13 cellular contexts compared by ENCODE assay signal in genomic region chr12:64009321-64010068, GRCh38.
DNase-seq lines count a peak whose midpoint lies in the region; ATAC-seq, FAIRE-seq and TF ChIP-seq lines count a peak whose summit lies in the region.
"Had no signal": no experiment of that assay in that cellular context is flagged by ENCODE, and none has a peak within 500 bp of the region (broad histone marks: within the 10 kb centered on the region; RNA-seq: fewer than 3 reads in every experiment).

No MANE protein-coding gene starts in this region.

- no peaks in the 10 kb centered on the region for H3K36me3 Mint-ChIP-seq in activated naive CD4-positive, alpha-beta T cell treated with anti-CD3 and anti-CD28 coated beads, Interleukin-2, amount 10 ng/mL, durations not matched to agents 7 days and 5 days

- H3K27ac Mint-ChIP-seq in activated naive CD4-positive, alpha-beta T cell treated with anti-CD3 and anti-CD28 coated beads, Interleukin-2, amount 10 ng/mL, durations not matched to agents 7 days and 5 days: no peak overlapping the region

- CTCF ChIA-PET in activated naive CD4-positive, alpha-beta T cell treated with anti-CD3 and anti-CD28 coated beads, Interleukin-2, amount 10 ng/mL, durations not matched to agents 7 days and 5 days (lab: Charles Lee): no interaction called here

- no peak for TF ChIP-seq CTCF in foreskin keratinocyte (conservative IDR thresholded peaks at IDR 0.05)

- ATAC-seq in GM18511 (IDR thresholded peaks at IDR 0.05; ENCODE audit: unreplicated experiment) (peak; percentile 69), GM21515 (IDR thresholded peaks at IDR 0.05; ENCODE audit: unreplicated experiment) (peak; percentile 43), HG03045 (IDR thresholded peaks at IDR 0.05; ENCODE audit: unreplicated experiment) (peak; percentile 30), foreskin keratinocyte (no peak)

- H3K9me3 Mint-ChIP-seq in activated naive CD4-positive, alpha-beta T cell treated with anti-CD3 and anti-CD28 coated beads, Interleukin-2, amount 10 ng/mL, durations not matched to agents 7 days and 5 days: no peaks in the 10 kb centered on the region

- no peaks in the 10 kb centered on the region for H3K27me3 Mint-ChIP-seq in activated naive CD4-positive, alpha-beta T cell treated with anti-CD3 and anti-CD28 coated beads, Interleukin-2, amount 10 ng/mL, durations not matched to agents 7 days and 5 days

- FAIRE-seq in RCC 7860 (lab: Jason Lieb, UNC): no peak
- FAIRE-seq: bronchial epithelial cell had no signal

- peak; percentile 42 for DNase-seq in RCC 7860 (ENCODE audit: low spot score)
- DNase-seq in foreskin keratinocyte: no peak
- no peak for DNase-seq in activated naive CD4-positive, alpha-beta T cell treated with anti-CD3 and anti-CD28 coated beads, Interleukin-2, amount 10 ng/mL, durations not matched to agents 7 days and 5 days
- no peak for DNase-seq in COR-L47 (lab: John Stamatoyannopoulos, UW)
- no peak for DNase-seq in stimulated activated CD4-positive, alpha-beta T cell treated with anti-CD3 and anti-CD28 coated beads, Interleukin-2, amount 100 ng/mL, for 48 hours
- DNase-seq: AML-193, GF-D8, NCI-H1092 had no signal

- H3K4me1 ChIP-seq in foreskin keratinocyte: peaks cover 26% of the 10 kb centered on the region

- no peak overlapping the region for H3K27ac ChIP-seq in foreskin keratinocyte
- H3K27ac ChIP-seq: neutrophil had no signal

- H3K4me1 Mint-ChIP-seq in activated naive CD4-positive, alpha-beta T cell treated with anti-CD3 and anti-CD28 coated beads, Interleukin-2, amount 10 ng/mL, durations not matched to agents 7 days and 5 days: no peaks in the 10 kb centered on the region

- no peak overlapping the region for H3K4me3 Mint-ChIP-seq in activated naive CD4-positive, alpha-beta T cell treated with anti-CD3 and anti-CD28 coated beads, Interleukin-2, amount 10 ng/mL, durations not matched to agents 7 days and 5 days

- no peaks in the 10 kb centered on the region for H3K27me3 ChIP-seq in foreskin keratinocyte
- H3K27me3 ChIP-seq: neutrophil had no signal
